ENCODE assay signal across 8 cellular contexts in genomic region chr6:35919827-35920751, GRCh38. TPM values are rescaled to one million over a fixed set of nuclear protein-coding genes. Genes with fewer than 3 reads are reported as not detected.
DNase-seq lines count a peak whose midpoint lies in the region; ATAC-seq and TF ChIP-seq lines count a peak whose summit lies in the region.

No MANE protein-coding gene starts in this region.

- peaks cover 11 to 52% (median 20%) of the 10 kb centered on the region in 3 donors for H3K4me1 ChIP-seq in esophagus squamous epithelium

- H3K36me3 Mint-ChIP-seq in nephron (ENCODE audit: low read depth): peaks cover 9% of the 10 kb centered on the region
- H3K36me3 Mint-ChIP-seq in stimulated activated naive CD8-positive, alpha-beta T cell treated with anti-CD3 and anti-CD28 coated beads, Interleukin-15, Interleukin-2, amounts not matched to agents 100 ng/mL and 50 ng/mL, for 24 hours (ENCODE audit: low read depth): peaks cover 36% of the 10 kb centered on the region

- peak in 1 of 4 donors; percentile 27 for TF ChIP-seq POLR2A in esophagus squamous epithelium (IDR thresholded peaks at IDR 0.05)

- WGBS in esophagus squamous epithelium, 2 donors: 0 to 1% methylated on average over 19 to 22 of the region's 50 CpGs

- ATAC-seq in HG02623 (IDR thresholded peaks at IDR 0.05; ENCODE audit: unreplicated experiment): peak; percentile 12

- H3K4me3 Mint-ChIP-seq in nephron: peak overlapping the region; percentile 95 to 97 (median 96)
- H3K4me3 Mint-ChIP-seq in stimulated activated naive CD8-positive, alpha-beta T cell treated with anti-CD3 and anti-CD28 coated beads, Interleukin-15, Interleukin-2, amounts not matched to agents 100 ng/mL and 50 ng/mL, for 24 hours: peak overlapping the region; percentile 98

- intact Hi-C loops in esophagus squamous epithelium (cut with DNase I): no loop called here

- TF ChIP-seq CTCF in esophagus squamous epithelium (IDR thresholded peaks at IDR 0.05): no peak
- TF ChIP-seq CTCF in nephron (IDR thresholded peaks at IDR 0.05; ENCODE audit: unreplicated experiment in 3 of 3): no peak

- H3K9me3 ChIP-seq in esophagus squamous epithelium: no peaks in the 10 kb centered on the region

- H3K4me3 ChIP-seq in esophagus squamous epithelium: peak overlapping the region; percentile 68 to 95 (median 94)

- no peaks in the 10 kb centered on the region for H3K27me3 Mint-ChIP-seq in nephron (ENCODE audit: low read depth)
- no peaks in the 10 kb centered on the region for H3K27me3 Mint-ChIP-seq in stimulated activated naive CD8-positive, alpha-beta T cell treated with anti-CD3 and anti-CD28 coated beads, Interleukin-15, Interleukin-2, amounts not matched to agents 100 ng/mL and 50 ng/mL, for 24 hours

- H3K27ac ChIP-seq in esophagus squamous epithelium: peak overlapping the region; percentile 85 to 96 (median 92)

- no peaks in the 10 kb centered on the region for H3K27me3 ChIP-seq in esophagus squamous epithelium

- H3K36me3 ChIP-seq in esophagus squamous epithelium: peaks cover 0 to 20% (median 0%) of the 10 kb centered on the region in 3 donors

- no peaks in the 10 kb centered on the region for H3K9me3 Mint-ChIP-seq in nephron
- no peaks in the 10 kb centered on the region for H3K9me3 Mint-ChIP-seq in stimulated activated naive CD8-positive, alpha-beta T cell treated with anti-CD3 and anti-CD28 coated beads, Interleukin-15, Interleukin-2, amounts not matched to agents 100 ng/mL and 50 ng/mL, for 24 hours

- peak overlapping the region; percentile 75 to 95 (median 89) for H3K27ac Mint-ChIP-seq in nephron
- H3K27ac Mint-ChIP-seq in stimulated activated naive CD8-positive, alpha-beta T cell treated with anti-CD3 and anti-CD28 coated beads, Interleukin-15, Interleukin-2, amounts not matched to agents 100 ng/mL and 50 ng/mL, for 24 hours: peak overlapping the region; percentile 98

- peaks cover 31% of the 10 kb centered on the region for H3K4me1 Mint-ChIP-seq in nephron
- H3K4me1 Mint-ChIP-seq in stimulated activated naive CD8-positive, alpha-beta T cell treated with anti-CD3 and anti-CD28 coated beads, Interleukin-15, Interleukin-2, amounts not matched to agents 100 ng/mL and 50 ng/mL, for 24 hours (ENCODE audit: low read depth): peaks cover 48% of the 10 kb centered on the region

- DNase-seq in NCI-H2227 (lab: John Stamatoyannopoulos, UW; ENCODE audit: unreplicated experiment) (peak; percentile 30), NCI-H2227 treated with DMSO at 0.1 percent for 48 hours (lab: John Stamatoyannopoulos, UW) (no peak), NCI-H510A treated with DMSO at 0.1 percent for 48 hours (lab: John Stamatoyannopoulos, UW) (peak; percentile 75), activated T-cell treated with anti-CD3 and anti-CD28 coated beads for 24 hours (ENCODE audit: low read depth) (peak; percentile 47), esophagus squamous epithelium (lab: John Stamatoyannopoulos, UW) (peak; percentile 5)

RNA-seq across cellular contexts. Expression of gene SRPK1, which starts 0.8 kb away (rescaled TPM):
- total RNA-seq in esophagus squamous epithelium: 100 to 1,000 TPM in 2 of 4 donors, 10 to 100 TPM in 2; 66.1 to 109 (median 86.5) TPM
